ENCODE assay signal across 8 cellular contexts in genomic region chr6:43667245-43668150, GRCh38. TPM values are rescaled to one million over a fixed set of nuclear protein-coding genes. Genes with fewer than 3 reads are reported as not detected.
DNase-seq lines count a peak whose midpoint lies in the region; ATAC-seq, FAIRE-seq and TF ChIP-seq lines count a peak whose summit lies in the region.

No MANE protein-coding gene starts in this region.

- no peaks in the 10 kb centered on the region for H3K27me3 Mint-ChIP-seq in activated CD4-positive, alpha-beta T cell treated with anti-CD3 and anti-CD28 coated beads, Interleukin-2, amount 10 ng/mL, durations not matched to agents 7 days and 5 days

- intact Hi-C loops in HepG2 (cut with micrococcal nuclease; ENCODE audit: unreplicated experiment), result loop anchor here (1.0 to 10.0 kb wide), 7 partner anchors 57 to 412 kb away; no protein-coding TSS in a partner anchor

- POLR2A ChIA-PET in activated CD4-positive, alpha-beta T cell treated with anti-CD3 and anti-CD28 coated beads, Interleukin-2, amount 10 ng/mL, durations not matched to agents 7 days and 5 days (lab: Charles Lee), result no interaction called here
- POLR2A ChIA-PET in HepG2 (lab: Yijun Ruan, JAX), result interaction anchor here (0.7 to 7.5 kb wide), 5 partner anchors 25 to 411 kb away, joined by 3 to 55 read pairs (median 3); partner anchors contain the start of genes GTPBP2 and MAD2L1BP

- H3K27me3 ChIP-seq in HepG2 (ENCODE audit: control insufficient read depth in 1 of 2, insufficient read depth in 2 of 2, low read length in 2 of 2), result peaks cover 2 to 27% of the 10 kb centered on the region in 2 experiments; a peak in 4 of 5 replicates

- H3K9me3 Mint-ChIP-seq in activated CD4-positive, alpha-beta T cell treated with anti-CD3 and anti-CD28 coated beads, Interleukin-2, amount 10 ng/mL, durations not matched to agents 7 days and 5 days, result no peaks in the 10 kb centered on the region

- H3K79me2 ChIP-seq in HepG2 (ENCODE audit: insufficient read depth, low read length), result no peaks in the 10 kb centered on the region

- peaks cover 13% of the 10 kb centered on the region for H3K36me3 Mint-ChIP-seq in activated CD4-positive, alpha-beta T cell treated with anti-CD3 and anti-CD28 coated beads, Interleukin-2, amount 10 ng/mL, durations not matched to agents 7 days and 5 days (ENCODE audit: low read depth)

- TF ChIP-seq CTCF in HepG2 (CRISPR knock-in tag; IDR thresholded peaks at IDR 0.05), result peak; percentile 100

- CTCF ChIA-PET in activated CD4-positive, alpha-beta T cell treated with anti-CD3 and anti-CD28 coated beads, Interleukin-2, amount 10 ng/mL, durations not matched to agents 7 days and 5 days (lab: Charles Lee), result interaction anchor here (0.5 to 6.9 kb wide), 22 partner anchors 11 to 412 kb away, joined by 3 to 46 read pairs (median 3); partner anchors contain the start of gene MAD2L1BP
- CTCF ChIA-PET in HepG2 (lab: Yijun Ruan, JAX; ENCODE audit: low intra/inter-chr PET ratio, low total read pairs), result interaction anchor here (0.7 to 2.3 kb wide), 8 partner anchors 32 to 412 kb away, joined by 3 to 16 read pairs (median 4); no protein-coding TSS in a partner anchor

- H3K9me3 ChIP-seq in HepG2 (ENCODE audit: low read length), result no peaks in the 10 kb centered on the region

- H3K4me1 ChIP-seq in HepG2 (ENCODE audit: insufficient read depth, low read length), result peaks cover 64% of the 10 kb centered on the region

- no peak overlapping the region for H3K4me3 Mint-ChIP-seq in activated CD4-positive, alpha-beta T cell treated with anti-CD3 and anti-CD28 coated beads, Interleukin-2, amount 10 ng/mL, durations not matched to agents 7 days and 5 days

- no peak overlapping the region for H3K27ac ChIP-seq in HepG2 (ENCODE audit: extremely low read length, insufficient read depth, low read length)

- DNase-seq in EL, result peak; percentile 73
- peak; percentile 75 to 92 for DNase-seq in NCI-H524 (lab: John Stamatoyannopoulos, UW)
- DNase-seq in activated CD4-positive, alpha-beta T cell treated with anti-CD3 and anti-CD28 coated beads, Interleukin-2, amount 10 ng/mL, durations not matched to agents 7 days and 5 days, result peak; percentile 74
- DNase-seq in dedifferentiated amniotic fluid mesenchymal stem cell (ENCODE audit: extremely low spot score), result peak; percentile 63
- peak; percentile 76 for DNase-seq in HepG2 (ENCODE audit: low spot score)
- peak; percentile 77 to 89 for DNase-seq in stimulated activated CD4-positive, alpha-beta T cell treated with anti-CD3 and anti-CD28 coated beads, Interleukin-4, amount 100 ng/mL, for 48 hours (ENCODE audit: low read depth in 2 of 2)

- H3K4me3 ChIP-seq in HepG2 (replicated peaks in 1 of 3; ENCODE audit: insufficient read depth in 1 of 3, low read depth in 2 of 3, low read length in 3 of 3), result peak overlapping the region; percentile 16 to 63 (median 44)

- no peaks in the 10 kb centered on the region for H4K20me1 ChIP-seq in HepG2 (ENCODE audit: insufficient read depth, low read length)

- H2AFZ ChIP-seq in HepG2 (ENCODE audit: low read length), result no peak overlapping the region

- no peak overlapping the region for H3K9ac ChIP-seq in HepG2 (ENCODE audit: insufficient read depth, low read depth, low read length)

- peak overlapping the region; percentile 75 for H3K4me2 ChIP-seq in HepG2 (ENCODE audit: low read depth, low read length)

- WGBS in HepG2 (ENCODE audit: low lambda C conversion rate), result 12% methylated on average over 14 of the region's 16 CpGs

- BruUV-seq in HepG2 (replicated peaks; lab: Mats Ljungman, UMichigan), result TSS peak; percentile 25

- ATAC-seq in HG03280 (IDR thresholded peaks at IDR 0.05; ENCODE audit: unreplicated experiment) (peak; percentile 60), HepG2 (peak; percentile 64), HG02623 (IDR thresholded peaks at IDR 0.05; ENCODE audit: unreplicated experiment) (no peak)

- H3K36me3 ChIP-seq in HepG2 (replicated peaks in 1 of 2; ENCODE audit: control insufficient read depth in 1 of 2, insufficient read depth in 2 of 2, low read length in 2 of 2), result peaks cover 4 to 10% of the 10 kb centered on the region in 2 experiments; a peak in 3 of 5 replicates

- H3K27ac Mint-ChIP-seq in activated CD4-positive, alpha-beta T cell treated with anti-CD3 and anti-CD28 coated beads, Interleukin-2, amount 10 ng/mL, durations not matched to agents 7 days and 5 days, result peak overlapping the region; percentile 69

- peak; percentile 97 for TF ChIP-seq RAD21 in HepG2 (CRISPR knock-in tag; IDR thresholded peaks at IDR 0.05)

- TF ChIP-seq POLR2A in HepG2 (IDR thresholded peaks at IDR 0.05; ENCODE audit: insufficient read depth in 1 of 2, low read depth in 2 of 2, low read length in 2 of 2), result no peak

- FAIRE-seq in HepG2 (lab: Jason Lieb, UNC), result peak; percentile 89

- TF ChIP-seq EP300 in HepG2 (IDR thresholded peaks at IDR 0.05; ENCODE audit: low read depth in 2 of 2, low read length in 2 of 2) (no peak), HepG2 (CRISPR knock-in tag; IDR thresholded peaks at IDR 0.05; ENCODE audit: borderline replicate concordance) (no peak)

- H3K4me1 Mint-ChIP-seq in activated CD4-positive, alpha-beta T cell treated with anti-CD3 and anti-CD28 coated beads, Interleukin-2, amount 10 ng/mL, durations not matched to agents 7 days and 5 days, result peaks cover 47% of the 10 kb centered on the region

- in situ Hi-C loops in HepG2 (cut with HindIII; ENCODE audit: extremely low pct_ligation_motif_present, low pct_unique_long_range_greater_than_20kb), result loop anchor here (5.0 kb wide), 1 partner anchor 410 kb away; no protein-coding TSS in a partner anchor

RNA-seq across cellular contexts. Expression of gene MRPS18A, which starts 20.1 kb away (rescaled TPM):
- 10 to 100 TPM; 37.3 to 46.4 TPM for total RNA-seq in activated CD4-positive, alpha-beta T cell treated with anti-CD3 and anti-CD28 coated beads, Interleukin-2, amount 10 ng/mL, durations not matched to agents 7 days and 5 days
- 89.1 and 100 TPM in 2 replicates for total RNA-seq in HepG2 (2016; rRNA removed; fragmentation: Illumina TruSeq; extraction: Trizol)
- 51.0 and 53.1 TPM in 2 replicates for total RNA-seq in HepG2 (2016; cell fraction: cytosol; rRNA removed; fragmentation: Illumina TruSeq; extraction: Trizol; ENCODE audit: low read depth)
- total RNA-seq in HepG2 (2016; cell fraction: insoluble cytoplasmic fraction; rRNA removed; fragmentation: Illumina TruSeq; extraction: Trizol), result 92.0 and 115 TPM in 2 replicates
- 52.2 and 52.5 TPM in 2 replicates for total RNA-seq in HepG2 (2016; cell fraction: membrane; rRNA removed; fragmentation: Illumina TruSeq; extraction: Trizol)
- 44.5 and 50.5 TPM in 2 replicates for total RNA-seq in HepG2 (2016; cell fraction: nucleus; rRNA removed; fragmentation: Illumina TruSeq; extraction: Trizol)
- polyA plus RNA-seq in HepG2 (2011; rRNA removed), result 87.8 and 102 TPM in 2 replicates
- 108 and 150 TPM in 2 replicates for polyA plus RNA-seq in HepG2 (2011; cell fraction: cytosol; rRNA removed)
- 43.7 and 43.9 TPM in 2 replicates for polyA plus RNA-seq in HepG2 (2011; cell fraction: nucleus; rRNA removed)
- 56.6 and 66.1 TPM in 2 replicates for polyA plus RNA-seq in HepG2 (2012)
- 59.0 and 63.6 TPM in 2 replicates for polyA plus RNA-seq in HepG2 (2016; cell fraction: cytosol; fragmentation: Illumina TruSeq; extraction: Trizol; ENCODE audit: low read depth)
- polyA plus RNA-seq in HepG2 (2016; cell fraction: insoluble cytoplasmic fraction; fragmentation: Illumina TruSeq; extraction: Trizol; ENCODE audit: low read depth), result 121 and 138 TPM in 2 replicates
- 49.5 and 50.7 TPM in 2 replicates for polyA plus RNA-seq in HepG2 (2016; cell fraction: membrane; fragmentation: Illumina TruSeq; extraction: Trizol; ENCODE audit: low read depth)
- 49.3 and 56.1 TPM in 2 replicates for polyA plus RNA-seq in HepG2 (2016; cell fraction: nucleus; fragmentation: Illumina TruSeq; extraction: Trizol; ENCODE audit: insufficient read depth, low read depth)
- 146 and 147 TPM in 2 replicates for polyA minus RNA-seq in HepG2 (2011; rRNA and poly(A)+ RNA removed; ENCODE audit: low replicate concordance)
- polyA minus RNA-seq in HepG2 (2011; cell fraction: cytosol; rRNA and poly(A)+ RNA removed), result 32.4 and 35.6 TPM in 2 replicates
- 65.1 and 66.4 TPM in 2 replicates for polyA minus RNA-seq in HepG2 (2011; cell fraction: nucleus; rRNA and poly(A)+ RNA removed)

RNA-seq across cellular contexts. Expression of gene RSPH9, which starts 22.7 kb away (rescaled TPM):
- not detected for total RNA-seq in activated CD4-positive, alpha-beta T cell treated with anti-CD3 and anti-CD28 coated beads, Interleukin-2, amount 10 ng/mL, durations not matched to agents 7 days and 5 days
- 0.04 TPM in 1 of 2 replicates, not detected in the other for total RNA-seq in HepG2 (2016; rRNA removed; fragmentation: Illumina TruSeq; extraction: Trizol)
- not detected in 2 replicates for total RNA-seq in HepG2 (2016; cell fraction: cytosol; rRNA removed; fragmentation: Illumina TruSeq; extraction: Trizol; ENCODE audit: low read depth)
- total RNA-seq in HepG2 (2016; cell fraction: insoluble cytoplasmic fraction; rRNA removed; fragmentation: Illumina TruSeq; extraction: Trizol), result not detected in 2 replicates
- total RNA-seq in HepG2 (2016; cell fraction: membrane; rRNA removed; fragmentation: Illumina TruSeq; extraction: Trizol), result not detected in 2 replicates
- total RNA-seq in HepG2 (2016; cell fraction: nucleus; rRNA removed; fragmentation: Illumina TruSeq; extraction: Trizol), result not detected in 2 replicates
- not detected in 2 replicates for polyA plus RNA-seq in HepG2 (2011; rRNA removed)
- polyA plus RNA-seq in HepG2 (2011; cell fraction: cytosol; rRNA removed), result not detected in 2 replicates
- 0.10 TPM in 1 of 2 replicates, not detected in the other for polyA plus RNA-seq in HepG2 (2011; cell fraction: nucleus; rRNA removed)
- polyA plus RNA-seq in HepG2 (2012), result 0.15 and 0.40 TPM in 2 replicates
- not detected in 2 replicates for polyA plus RNA-seq in HepG2 (2016; cell fraction: cytosol; fragmentation: Illumina TruSeq; extraction: Trizol; ENCODE audit: low read depth)
- polyA plus RNA-seq in HepG2 (2016; cell fraction: insoluble cytoplasmic fraction; fragmentation: Illumina TruSeq; extraction: Trizol; ENCODE audit: low read depth), result not detected in 2 replicates
- not detected in 2 replicates for polyA plus RNA-seq in HepG2 (2016; cell fraction: membrane; fragmentation: Illumina TruSeq; extraction: Trizol; ENCODE audit: low read depth)
- polyA plus RNA-seq in HepG2 (2016; cell fraction: nucleus; fragmentation: Illumina TruSeq; extraction: Trizol; ENCODE audit: insufficient read depth, low read depth), result not detected in 2 replicates
- polyA minus RNA-seq in HepG2 (2011; rRNA and poly(A)+ RNA removed; ENCODE audit: low replicate concordance), result not detected in 2 replicates
- not detected in 2 replicates for polyA minus RNA-seq in HepG2 (2011; cell fraction: cytosol; rRNA and poly(A)+ RNA removed)
- polyA minus RNA-seq in HepG2 (2011; cell fraction: nucleus; rRNA and poly(A)+ RNA removed), result not detected in 2 replicates

RNA-seq across cellular contexts. Expression of gene MAD2L1BP, which starts 31.9 kb away (rescaled TPM):
- total RNA-seq in activated CD4-positive, alpha-beta T cell treated with anti-CD3 and anti-CD28 coated beads, Interleukin-2, amount 10 ng/mL, durations not matched to agents 7 days and 5 days, result 10 to 100 TPM; 41.8 to 44.3 TPM
- total RNA-seq in HepG2 (2016; rRNA removed; fragmentation: Illumina TruSeq; extraction: Trizol), result 54.2 and 69.8 TPM in 2 replicates
- total RNA-seq in HepG2 (2016; cell fraction: cytosol; rRNA removed; fragmentation: Illumina TruSeq; extraction: Trizol; ENCODE audit: low read depth), result 19.9 and 20.6 TPM in 2 replicates
- 51.2 and 74.6 TPM in 2 replicates for total RNA-seq in HepG2 (2016; cell fraction: insoluble cytoplasmic fraction; rRNA removed; fragmentation: Illumina TruSeq; extraction: Trizol)
- 31.1 and 31.4 TPM in 2 replicates for total RNA-seq in HepG2 (2016; cell fraction: membrane; rRNA removed; fragmentation: Illumina TruSeq; extraction: Trizol)
- 23.1 and 28.7 TPM in 2 replicates for total RNA-seq in HepG2 (2016; cell fraction: nucleus; rRNA removed; fragmentation: Illumina TruSeq; extraction: Trizol)
- 55.5 and 57.8 TPM in 2 replicates for polyA plus RNA-seq in HepG2 (2011; rRNA removed)
- polyA plus RNA-seq in HepG2 (2011; cell fraction: cytosol; rRNA removed), result 66.7 and 73.3 TPM in 2 replicates
- polyA plus RNA-seq in HepG2 (2011; cell fraction: nucleus; rRNA removed), result 28.1 and 41.3 TPM in 2 replicates
- 25.3 and 25.7 TPM in 2 replicates for polyA plus RNA-seq in HepG2 (2012)
- 6.9 and 7.7 TPM in 2 replicates for polyA plus RNA-seq in HepG2 (2016; cell fraction: cytosol; fragmentation: Illumina TruSeq; extraction: Trizol; ENCODE audit: low read depth)
- polyA plus RNA-seq in HepG2 (2016; cell fraction: insoluble cytoplasmic fraction; fragmentation: Illumina TruSeq; extraction: Trizol; ENCODE audit: low read depth), result 65.0 and 72.9 TPM in 2 replicates
- polyA plus RNA-seq in HepG2 (2016; cell fraction: membrane; fragmentation: Illumina TruSeq; extraction: Trizol; ENCODE audit: low read depth), result 10.2 and 12.3 TPM in 2 replicates
- 46.3 and 54.1 TPM in 2 replicates for polyA plus RNA-seq in HepG2 (2016; cell fraction: nucleus; fragmentation: Illumina TruSeq; extraction: Trizol; ENCODE audit: insufficient read depth, low read depth)
- 61.4 and 71.9 TPM in 2 replicates for polyA minus RNA-seq in HepG2 (2011; rRNA and poly(A)+ RNA removed; ENCODE audit: low replicate concordance)
- 21.1 and 25.8 TPM in 2 replicates for polyA minus RNA-seq in HepG2 (2011; cell fraction: cytosol; rRNA and poly(A)+ RNA removed)
- polyA minus RNA-seq in HepG2 (2011; cell fraction: nucleus; rRNA and poly(A)+ RNA removed), result 13.6 and 19.1 TPM in 2 replicates

RNA-seq across cellular contexts. Expression of gene GTPBP2, which starts 38.4 kb away (rescaled TPM):
- total RNA-seq in activated CD4-positive, alpha-beta T cell treated with anti-CD3 and anti-CD28 coated beads, Interleukin-2, amount 10 ng/mL, durations not matched to agents 7 days and 5 days, result 10 to 100 TPM; 91.9 to 98.3 TPM
- 12.6 and 26.9 TPM in 2 replicates for total RNA-seq in HepG2 (2016; rRNA removed; fragmentation: Illumina TruSeq; extraction: Trizol)
- 7.3 and 7.5 TPM in 2 replicates for total RNA-seq in HepG2 (2016; cell fraction: cytosol; rRNA removed; fragmentation: Illumina TruSeq; extraction: Trizol; ENCODE audit: low read depth)
- 12.6 and 27.4 TPM in 2 replicates for total RNA-seq in HepG2 (2016; cell fraction: insoluble cytoplasmic fraction; rRNA removed; fragmentation: Illumina TruSeq; extraction: Trizol)
- total RNA-seq in HepG2 (2016; cell fraction: membrane; rRNA removed; fragmentation: Illumina TruSeq; extraction: Trizol), result 12.6 and 13.7 TPM in 2 replicates
- 33.1 and 38.3 TPM in 2 replicates for total RNA-seq in HepG2 (2016; cell fraction: nucleus; rRNA removed; fragmentation: Illumina TruSeq; extraction: Trizol)
- 88.2 and 125 TPM in 2 replicates for polyA plus RNA-seq in HepG2 (2011; rRNA removed)
- polyA plus RNA-seq in HepG2 (2011; cell fraction: cytosol; rRNA removed), result 63.6 and 70.6 TPM in 2 replicates
- 320 and 379 TPM in 2 replicates for polyA plus RNA-seq in HepG2 (2011; cell fraction: nucleus; rRNA removed)
- 47.9 and 57.6 TPM in 2 replicates for polyA plus RNA-seq in HepG2 (2012)
- polyA plus RNA-seq in HepG2 (2016; cell fraction: cytosol; fragmentation: Illumina TruSeq; extraction: Trizol; ENCODE audit: low read depth), result 3.6 and 4.1 TPM in 2 replicates
- 14.0 and 17.9 TPM in 2 replicates for polyA plus RNA-seq in HepG2 (2016; cell fraction: insoluble cytoplasmic fraction; fragmentation: Illumina TruSeq; extraction: Trizol; ENCODE audit: low read depth)
- polyA plus RNA-seq in HepG2 (2016; cell fraction: membrane; fragmentation: Illumina TruSeq; extraction: Trizol; ENCODE audit: low read depth), result 9.7 and 10.2 TPM in 2 replicates
- 87.7 and 90.6 TPM in 2 replicates for polyA plus RNA-seq in HepG2 (2016; cell fraction: nucleus; fragmentation: Illumina TruSeq; extraction: Trizol; ENCODE audit: insufficient read depth, low read depth)
- 115 and 123 TPM in 2 replicates for polyA minus RNA-seq in HepG2 (2011; rRNA and poly(A)+ RNA removed; ENCODE audit: low replicate concordance)
- 22.8 and 31.0 TPM in 2 replicates for polyA minus RNA-seq in HepG2 (2011; cell fraction: cytosol; rRNA and poly(A)+ RNA removed)
- polyA minus RNA-seq in HepG2 (2011; cell fraction: nucleus; rRNA and poly(A)+ RNA removed), result 91.9 and 126 TPM in 2 replicates
